In the genomic region with DNA sequence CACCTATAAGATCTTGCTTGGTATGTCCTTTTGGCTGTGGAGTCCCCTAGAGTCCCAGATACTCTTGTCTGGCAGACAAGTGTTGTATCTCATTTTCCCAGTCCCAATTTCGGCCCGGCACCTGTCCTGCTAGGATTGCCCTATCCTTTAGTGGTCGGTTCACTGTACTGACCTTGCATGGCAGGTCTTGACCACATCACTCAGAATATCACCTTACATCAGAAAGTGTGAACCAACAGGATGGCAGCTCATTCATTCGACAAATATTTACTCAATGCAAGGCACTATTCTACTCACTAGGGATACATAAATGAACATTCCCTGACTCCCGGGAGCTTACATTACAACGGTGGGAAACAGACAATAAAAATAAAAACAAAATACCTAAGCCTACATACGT, we compare ENCODE assay signal across 20 cellular contexts. TPM values are rescaled to one million over a fixed set of nuclear protein-coding genes. Genes with fewer than 3 reads are reported as not detected.
DNase-seq lines count a peak whose midpoint lies in the region; ATAC-seq and TF ChIP-seq lines count a peak whose summit lies in the region.
"Had no signal": no experiment of that assay in that cellular context is flagged by ENCODE, and none has a peak within 500 bp of the region (broad histone marks: within the 10 kb centered on the region; RNA-seq: fewer than 3 reads in every experiment).

No MANE protein-coding gene starts in this region.

- WGBS in HUES64, result 72% methylated on average over 6 of the region's 7 CpGs
- 71 to 85% methylated on average over 4 of the region's 7 CpGs for WGBS in mesodermal cell (ENCODE audit: insufficient coverage in 2 of 2), 2 experiments

- peaks cover 27% of the 10 kb centered on the region for H3K4me1 Mint-ChIP-seq in activated CD8-positive, alpha-beta T cell treated with anti-CD3 and anti-CD28 coated beads for 36 hours (ENCODE audit: low read depth)

- DNase-seq in COLO668 (lab: John Stamatoyannopoulos, UW; ENCODE audit: unreplicated experiment) (peak; percentile 14), adipocyte (ENCODE audit: low read depth) (no peak), LoVo (ENCODE audit: low spot score) (no peak), NCI-H1048 (lab: John Stamatoyannopoulos, UW) (no peak)
- DNase-seq in activated CD8-positive, alpha-beta T cell treated with anti-CD3 and anti-CD28 coated beads for 36 hours, result no peak
- DNase-seq in activated CD8-positive, alpha-beta memory T cell treated with anti-CD3 and anti-CD28 coated beads, Interleukin-2, amount 50 U/mL, for 4 hours, result no peak
- DNase-seq: activated CD4-positive, alpha-beta memory T cell treated with anti-CD3 and anti-CD28 coated beads, Interleukin-2, amount 10 ng/mL, durations not matched to agents 7 days and 5 days; BE2C; colonic mucosa; DMS79 treated with DMSO at 0.1 percent for 48 hours; esophagus squamous epithelium; GOT3; KBM-7; lower lobe of right lung; NCI-H187; SIG-M5; small intestine had no signal

- no peaks in the 10 kb centered on the region for H3K9me3 Mint-ChIP-seq in activated CD8-positive, alpha-beta T cell treated with anti-CD3 and anti-CD28 coated beads for 36 hours
- H3K9me3 Mint-ChIP-seq: activated CD4-positive, alpha-beta memory T cell treated with anti-CD3 and anti-CD28 coated beads, Interleukin-2, amount 10 ng/mL, durations not matched to agents 7 days and 5 days; stimulated activated naive CD8-positive, alpha-beta T cell treated with anti-CD3 and anti-CD28 coated beads, Interleukin-15, Interleukin-2, amounts not matched to agents 100 ng/mL and 50 ng/mL, for 24 hours had no signal

- H3K27ac ChIP-seq in HUES64 (ENCODE audit: low read depth, low read length), result peak overlapping the region; percentile 17; the same call in 1 of the 2 replicates
- peak overlapping the region; percentile 82 for H3K27ac ChIP-seq in mesodermal cell (ENCODE audit: low read depth, low read length, severe bottlenecking)
- H3K27ac ChIP-seq: colonic mucosa, esophagus squamous epithelium, lower lobe of right lung had no signal

- no peak overlapping the region for H3K4me3 ChIP-seq in HUES64 (ENCODE audit: low read length)
- peak overlapping the region; percentile 30 for H3K4me3 ChIP-seq in adipocyte (ENCODE audit: low read length)
- H3K4me3 ChIP-seq in mesodermal cell (ENCODE audit: extremely low read depth, insufficient read depth, low read length, poor library complexity, severe bottlenecking), result no peak overlapping the region
- H3K4me3 ChIP-seq: colonic mucosa, esophagus squamous epithelium, lower lobe of right lung had no signal

- no peak overlapping the region for H3K9ac ChIP-seq in HUES64 (ENCODE audit: low read depth, low read length)
- H3K9ac ChIP-seq in adipocyte (ENCODE audit: low read length), result peak overlapping the region; percentile 70

- H3K27ac Mint-ChIP-seq in activated CD8-positive, alpha-beta T cell treated with anti-CD3 and anti-CD28 coated beads for 36 hours, result no peak overlapping the region
- H3K27ac Mint-ChIP-seq: activated CD4-positive, alpha-beta memory T cell treated with anti-CD3 and anti-CD28 coated beads, Interleukin-2, amount 10 ng/mL, durations not matched to agents 7 days and 5 days; stimulated activated naive CD8-positive, alpha-beta T cell treated with anti-CD3 and anti-CD28 coated beads, Interleukin-15, Interleukin-2, amounts not matched to agents 100 ng/mL and 50 ng/mL, for 24 hours had no signal

- POLR2A ChIA-PET in activated CD8-positive, alpha-beta T cell treated with anti-CD3 and anti-CD28 coated beads for 36 hours (lab: Charles Lee), result no interaction called here

- intact Hi-C loops in activated CD8-positive, alpha-beta T cell treated with anti-CD3 and anti-CD28 coated beads for 36 hours (cut with micrococcal nuclease), result loop anchor here (10.0 kb wide), 1 partner anchor 168 kb away; no protein-coding TSS in a partner anchor

- no peaks in the 10 kb centered on the region for H3K36me3 ChIP-seq in HUES64 (ENCODE audit: insufficient read depth, low read length)
- H3K36me3 ChIP-seq in adipocyte (ENCODE audit: control insufficient read depth, insufficient read depth, low read length, severe bottlenecking), result no peaks in the 10 kb centered on the region
- H3K36me3 ChIP-seq in mesodermal cell (ENCODE audit: control insufficient read depth, insufficient read depth, low read length), result no peaks in the 10 kb centered on the region
- H3K36me3 ChIP-seq: BE2C, colonic mucosa, esophagus squamous epithelium, lower lobe of right lung had no signal

- H3K9me3 ChIP-seq in HUES64 (ENCODE audit: insufficient read depth, low read depth, low read length), result no peaks in the 10 kb centered on the region
- H3K9me3 ChIP-seq in adipocyte (ENCODE audit: control insufficient read depth, low read length), result no peaks in the 10 kb centered on the region
- no peaks in the 10 kb centered on the region for H3K9me3 ChIP-seq in mesodermal cell (ENCODE audit: control insufficient read depth, low read length)
- H3K9me3 ChIP-seq: BE2C, colonic mucosa, esophagus squamous epithelium, lower lobe of right lung had no signal

- no peak for TF ChIP-seq CTCF in activated CD8-positive, alpha-beta T cell treated with anti-CD3 and anti-CD28 coated beads for 36 hours (IDR thresholded peaks at IDR 0.05)

- H3K4me1 ChIP-seq in HUES64 (ENCODE audit: insufficient read depth, low read length), result peaks cover 44% of the 10 kb centered on the region
- H3K4me1 ChIP-seq in adipocyte (ENCODE audit: control insufficient read depth, insufficient read depth, low read length), result peaks cover 84% of the 10 kb centered on the region
- H3K4me1 ChIP-seq in mesodermal cell (ENCODE audit: control insufficient read depth, insufficient read depth, low read length, poor library complexity, severe bottlenecking), result peaks cover 50% of the 10 kb centered on the region
- H3K4me1 ChIP-seq: BE2C had no signal

- H3K27me3 ChIP-seq in HUES64 (ENCODE audit: insufficient read depth, low read length) (no peaks in the 10 kb centered on the region), adipocyte (replicated peaks; ENCODE audit: control insufficient read depth, insufficient read depth, low read length) (no peaks in the 10 kb centered on the region)
- H3K27me3 ChIP-seq: BE2C, colonic mucosa, esophagus squamous epithelium had no signal

- H3K36me3 Mint-ChIP-seq in activated CD8-positive, alpha-beta T cell treated with anti-CD3 and anti-CD28 coated beads for 36 hours (ENCODE audit: low read depth), result no peaks in the 10 kb centered on the region

- no peak for ATAC-seq in activated CD8-positive, alpha-beta T cell treated with anti-CD3 and anti-CD28 coated beads for 36 hours

- H3K27me3 Mint-ChIP-seq in activated CD8-positive, alpha-beta T cell treated with anti-CD3 and anti-CD28 coated beads for 36 hours, result peaks cover 17% of the 10 kb centered on the region

- no peak overlapping the region for H3K4me3 Mint-ChIP-seq in activated CD8-positive, alpha-beta T cell treated with anti-CD3 and anti-CD28 coated beads for 36 hours
- H3K4me3 Mint-ChIP-seq: activated CD4-positive, alpha-beta memory T cell treated with anti-CD3 and anti-CD28 coated beads, Interleukin-2, amount 10 ng/mL, durations not matched to agents 7 days and 5 days; stimulated activated naive CD8-positive, alpha-beta T cell treated with anti-CD3 and anti-CD28 coated beads, Interleukin-15, Interleukin-2, amounts not matched to agents 100 ng/mL and 50 ng/mL, for 24 hours had no signal

- CTCF ChIA-PET in activated CD8-positive, alpha-beta T cell treated with anti-CD3 and anti-CD28 coated beads for 36 hours (lab: Charles Lee), result interaction anchor here (1.2 to 2.0 kb wide), 3 partner anchors 64 to 333 kb away, joined by 3 to 6 read pairs (median 3); no protein-coding TSS in a partner anchor

RNA-seq across cellular contexts. Expression of a gene that starts 5.7 kb away (rescaled TPM):
- polyA plus RNA-seq in HUES64 (2013, experiment 1 of 2), result 16.4 TPM
- 32.6 TPM for polyA plus RNA-seq in HUES64 (2013, experiment 2 of 2)
- polyA plus RNA-seq in mesodermal cell (2013, experiment 1 of 2), result 240 TPM
- 244 TPM for polyA plus RNA-seq in mesodermal cell (2013, experiment 2 of 2)
- not detected for total RNA-seq in activated CD8-positive, alpha-beta T cell treated with anti-CD3 and anti-CD28 coated beads for 36 hours
